2 cellular contexts compared by ENCODE assay signal in the genomic region with DNA sequence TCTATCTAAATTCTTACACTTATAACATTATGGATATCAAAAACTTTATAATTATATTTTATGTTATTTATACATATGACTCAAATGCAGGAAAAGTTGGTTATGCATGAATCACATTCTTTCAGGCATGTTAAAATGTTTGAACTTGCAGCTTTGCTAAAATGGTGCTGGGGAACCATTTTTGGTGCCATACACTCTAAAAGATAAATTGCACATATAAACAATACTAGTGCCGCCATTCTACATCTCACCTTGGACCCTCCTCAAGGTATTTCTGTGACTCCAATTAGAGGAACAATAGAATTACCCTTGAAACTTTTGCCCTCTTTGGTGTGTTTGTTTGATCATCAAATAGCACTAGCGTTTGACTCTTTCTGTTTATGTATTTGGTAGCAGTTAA.
A peak's percentile ranks its signal among the peaks of the same experiment; 100 is the strongest.
TF ChIP-seq lines count a peak whose summit lies in the region.

No MANE protein-coding gene starts in this region.

TF ChIP-seq in A549, 52 proteins besides CTCF, POLR2A, EP300 and RAD21:
- TF ChIP-seq EHMT2 (IDR thresholded peaks at IDR 0.05; ENCODE audit: low read depth) (peak; percentile 49; the same call in 1 of the 2 replicates), HOXB5 (CRISPR knock-in tag; IDR thresholded peaks at IDR 0.05) (no peak)

TF ChIP-seq in IMR-90, 13 proteins besides CTCF, POLR2A, EP300 and RAD21:
- TF ChIP-seq FOS (IDR thresholded peaks at IDR 0.05; ENCODE audit: low read depth, low read length) = no peak
TF ChIP-seq in IMR-90: peak in this region for 0.
